ENCODE assay signal across 15 cellular contexts in the genomic region with DNA sequence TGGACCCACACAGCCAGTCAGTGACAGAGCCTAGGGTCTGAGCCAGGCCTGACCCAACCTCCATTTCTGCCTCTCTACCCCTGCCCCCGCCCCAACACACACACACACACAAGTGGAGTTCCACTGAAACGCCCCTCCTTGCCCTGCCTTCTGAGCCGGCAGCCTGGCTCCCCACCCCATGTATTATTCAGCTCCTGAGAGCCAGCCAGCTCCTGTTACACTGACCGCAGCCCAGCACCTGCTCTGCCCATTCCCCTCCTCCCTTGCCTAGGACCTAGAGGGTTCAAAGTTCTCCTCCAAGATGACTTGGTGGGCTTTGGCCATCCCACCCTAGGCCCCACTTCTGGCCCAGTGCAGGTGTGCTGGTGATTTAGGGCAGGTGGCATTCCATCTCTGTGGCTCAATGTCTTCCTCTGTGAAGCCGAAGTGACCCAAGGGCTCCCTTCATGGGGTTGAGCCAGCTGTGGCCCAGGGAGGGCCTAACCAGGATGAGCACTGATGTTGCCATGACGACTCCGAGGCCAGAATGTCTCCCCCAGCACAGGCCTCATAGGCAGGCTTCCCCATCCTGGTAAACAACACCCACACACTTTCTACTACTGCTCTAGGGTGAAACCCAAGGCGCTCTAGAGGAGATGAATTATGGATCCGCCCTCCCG.
"Had no signal": no experiment of that assay in that cellular context is flagged by ENCODE, and none has a peak within 500 bp of the region (broad histone marks: within the 10 kb centered on the region; RNA-seq: fewer than 3 reads in every experiment).

No MANE protein-coding gene starts in this region.

- DNase-seq: activated CD8-positive, alpha-beta memory T cell treated with anti-CD3 and anti-CD28 coated beads, Interleukin-2, amount 50 U/mL, for 4 hours; activated CD8-positive, alpha-beta T cell treated with anti-CD3 and anti-CD28 coated beads for 36 hours; activated naive CD8-positive, alpha-beta T cell treated with anti-CD3 and anti-CD28 coated beads, Interleukin-2, amount 50 U/mL, for 24 hours; caudate nucleus; cortex of kidney; effector memory CD4-positive, alpha-beta T cell; hippocampal formation; stimulated activated CD4-positive, alpha-beta T cell treated with anti-CD3 and anti-CD28 coated beads, Interleukin-1b, Interleukin-23, amount 100 ng/mL, for 48 hours; T-cell; T1000; tibial artery had no signal

- H3K27me3 Mint-ChIP-seq: activated CD8-positive, alpha-beta T cell treated with anti-CD3 and anti-CD28 coated beads for 36 hours; activated naive CD8-positive, alpha-beta T cell treated with anti-CD3 and anti-CD28 coated beads, Interleukin-2, amount 50 U/mL, for 24 hours; stimulated activated memory B cell treated with anti-CD40 and anti-IgM and Interleukin-4, amounts not matched to agents 10 μg/mL and 1 μg/mL and 100 μg/mL, for 72 hours; T-cell had no signal

- H3K36me3 Mint-ChIP-seq: T-cell had no signal

- H3K27ac Mint-ChIP-seq: activated CD8-positive, alpha-beta T cell treated with anti-CD3 and anti-CD28 coated beads for 36 hours; activated naive CD8-positive, alpha-beta T cell treated with anti-CD3 and anti-CD28 coated beads, Interleukin-2, amount 50 U/mL, for 24 hours; stimulated activated memory B cell treated with anti-CD40 and anti-IgM and Interleukin-4, amounts not matched to agents 10 μg/mL and 1 μg/mL and 100 μg/mL, for 72 hours; T-cell had no signal

- ATAC-seq: activated CD8-positive, alpha-beta T cell treated with anti-CD3 and anti-CD28 coated beads for 36 hours; activated naive CD8-positive, alpha-beta T cell treated with anti-CD3 and anti-CD28 coated beads, Interleukin-2, amount 50 U/mL, for 24 hours; stimulated activated memory B cell treated with anti-CD40 and anti-IgM and Interleukin-4, amounts not matched to agents 10 μg/mL and 1 μg/mL and 100 μg/mL, for 72 hours; T-cell had no signal

- H3K4me1 Mint-ChIP-seq: activated naive CD8-positive, alpha-beta T cell treated with anti-CD3 and anti-CD28 coated beads, Interleukin-2, amount 50 U/mL, for 24 hours; stimulated activated memory B cell treated with anti-CD40 and anti-IgM and Interleukin-4, amounts not matched to agents 10 μg/mL and 1 μg/mL and 100 μg/mL, for 72 hours; T-cell had no signal

- H3K4me3 Mint-ChIP-seq: activated CD8-positive, alpha-beta T cell treated with anti-CD3 and anti-CD28 coated beads for 36 hours; activated naive CD8-positive, alpha-beta T cell treated with anti-CD3 and anti-CD28 coated beads, Interleukin-2, amount 50 U/mL, for 24 hours; neural crest cell; stimulated activated memory B cell treated with anti-CD40 and anti-IgM and Interleukin-4, amounts not matched to agents 10 μg/mL and 1 μg/mL and 100 μg/mL, for 72 hours; T-cell had no signal

- H3K4me3 ChIP-seq: smooth muscle cell, tibial artery, vagina had no signal

- H3K9me3 Mint-ChIP-seq: activated naive CD8-positive, alpha-beta T cell treated with anti-CD3 and anti-CD28 coated beads, Interleukin-2, amount 50 U/mL, for 24 hours; neural crest cell; T-cell had no signal
